ENCODE assay signal across 7 cellular contexts in genomic region chr11:65013130-65013691, GRCh38. TPM values are rescaled to one million over a fixed set of nuclear protein-coding genes. Genes with fewer than 3 reads are reported as not detected.
DNase-seq lines count a peak whose midpoint lies in the region; ATAC-seq, FAIRE-seq and TF ChIP-seq lines count a peak whose summit lies in the region.

No MANE protein-coding gene starts in this region.

- no peak for FAIRE-seq in GM12891 (lab: Jason Lieb, UNC)

- peak; percentile 93 for DNase-seq in GM12891 (ENCODE audit: insufficient read length, low spot score)
- DNase-seq in HT-29 (ENCODE audit: low spot score), result peak; percentile 94
- DNase-seq in T-cell, result peak in 18 of 34 experiments; percentile 81 to 92 (median 88)
- DNase-seq in astrocyte of the cerebellum (ENCODE audit: low read depth), result peak; percentile 52
- peak; percentile 38 for DNase-seq in iPS DF 4.7 (ENCODE audit: extremely low read depth, low spot score)
- no peak for DNase-seq in NCI-H748 treated with DMSO at 0.1 percent for 48 hours (lab: John Stamatoyannopoulos, UW)

- in situ Hi-C loops in astrocyte of the cerebellum (cut with HindIII; ENCODE audit: low sequenced_read_pairs), result no loop called here

- H3K9me3 Mint-ChIP-seq in T-cell, result no peaks in the 10 kb centered on the region

- no peaks in the 10 kb centered on the region for H3K9me3 ChIP-seq in skeletal muscle satellite cell (replicated peaks; ENCODE audit: low read length)

- CTCF ChIA-PET in T-cell (lab: Charles Lee), result interaction anchor here in 1 of 2 donors (0.6 kb wide), 2 partner anchors 72 to 89 kb away, joined by 3 read pairs; no protein-coding TSS in a partner anchor

- H3K27me3 ChIP-seq in skeletal muscle satellite cell (ENCODE audit: control insufficient read depth, insufficient read depth, low read length), result no peaks in the 10 kb centered on the region

- POLR2A ChIA-PET in T-cell (lab: Charles Lee), result interaction anchor here in 1 of 2 donors (0.7 kb wide), 1 partner anchor 109 kb away, joined by 5 read pairs; the partner anchor contains the start of genes FAU and MRPL49

- TF ChIP-seq POLR2A in GM12891 (IDR thresholded peaks at IDR 0.05; ENCODE audit: low read depth, low read length), result no peak

- peaks cover 8% of the 10 kb centered on the region for H3K4me1 ChIP-seq in skeletal muscle satellite cell (ENCODE audit: control insufficient read depth, insufficient read depth, low read length)

- peaks cover 5% of the 10 kb centered on the region for H3K36me3 Mint-ChIP-seq in T-cell

- peak overlapping the region; percentile 95 to 96 for H3K27ac Mint-ChIP-seq in T-cell

- peak overlapping the region; percentile 78 for H3K4me3 ChIP-seq in astrocyte of the cerebellum (ENCODE audit: low read depth, low read length)
- H3K4me3 ChIP-seq in skeletal muscle satellite cell (ENCODE audit: low read length), result peak overlapping the region; percentile 84

- peaks cover 22 to 32% (median 25%) of the 10 kb centered on the region in 3 donors for H3K4me1 Mint-ChIP-seq in T-cell

- peaks cover 6% of the 10 kb centered on the region for H3K36me3 ChIP-seq in skeletal muscle satellite cell (ENCODE audit: insufficient read depth, low read length)

- peak overlapping the region; percentile 96 for H3K9ac ChIP-seq in skeletal muscle satellite cell (ENCODE audit: low read depth, low read length)

- H3K27me3 Mint-ChIP-seq in T-cell, result no peaks in the 10 kb centered on the region

- peak; percentile 75 for TF ChIP-seq CTCF in astrocyte of the cerebellum (IDR thresholded peaks at IDR 0.05; ENCODE audit: low read depth, low read length, missing control alignments)

- peak overlapping the region; percentile 86 to 94 (median 88) for H3K4me3 Mint-ChIP-seq in T-cell

- peak overlapping the region; percentile 98 for H3K4me2 ChIP-seq in skeletal muscle satellite cell (ENCODE audit: low read length)

- no peak for ATAC-seq in T-cell (replicated peaks in 1 of 4)

TF ChIP-seq in GM12891, 5 proteins besides CTCF, POLR2A, EP300 and RAD21:
- TF ChIP-seq SPI1 (IDR thresholded peaks at IDR 0.05; ENCODE audit: low read depth, low read length) (no peak), PAX5 (IDR thresholded peaks at IDR 0.05; ENCODE audit: insufficient read depth, low read length, severe bottlenecking) (no peak), TAF1 (IDR thresholded peaks at IDR 0.05; ENCODE audit: low read depth, low read length) (no peak), POLR2AphosphoS5 (IDR thresholded peaks at IDR 0.05; ENCODE audit: low read depth, low read length) (no peak), POU2F2 (IDR thresholded peaks at IDR 0.05; ENCODE audit: low read depth, low read length) (no peak)

RNA-seq across cellular contexts. Expression of gene ARL2, which starts 0.7 kb away (rescaled TPM):
- 94.2 TPM for polyA plus RNA-seq in GM12891 (2012; ENCODE audit: low read depth, missing spikeins)
- total RNA-seq in HT-29 (2014; rRNA removed; shearing (Covaris generic)), result 103 and 104 TPM in 2 replicates
- total RNA-seq in T-cell, result 10 to 100 TPM; 19.7 to 44.3 (median 39.5) TPM
- 45.2 and 46.9 TPM in 2 replicates for total RNA-seq in skeletal muscle satellite cell (2012; rRNA removed)

RNA-seq across cellular contexts. Expression of gene SNX15, which starts 14.0 kb away (rescaled TPM):
- 11.5 TPM for polyA plus RNA-seq in GM12891 (2012; ENCODE audit: low read depth, missing spikeins)
- total RNA-seq in HT-29 (2014; rRNA removed; shearing (Covaris generic)), result 26.5 and 36.1 TPM in 2 replicates
- total RNA-seq in T-cell, result 10 to 100 TPM; 19.6 to 28.6 (median 25.4) TPM
- total RNA-seq in skeletal muscle satellite cell (2012; rRNA removed), result 7.9 and 9.6 TPM in 2 replicates

RNA-seq across cellular contexts. Expression of gene BATF2, which starts 16.4 kb away (rescaled TPM):
- polyA plus RNA-seq in GM12891 (2012; ENCODE audit: low read depth, missing spikeins), result 0.40 TPM
- total RNA-seq in HT-29 (2014; rRNA removed; shearing (Covaris generic)), result 1.6 and 2.5 TPM in 2 replicates
- total RNA-seq in T-cell, result under 1 TPM in 2 of 5 donors, not detected in 3; 0.09 to 0.26 TPM
- total RNA-seq in skeletal muscle satellite cell (2012; rRNA removed), result 0.66 and 1.3 TPM in 2 replicates

RNA-seq across cellular contexts. Expression of gene SAC3D1, which starts 27.8 kb away (rescaled TPM):
- polyA plus RNA-seq in GM12891 (2012; ENCODE audit: low read depth, missing spikeins), result 10.0 TPM
- 52.4 and 52.5 TPM in 2 replicates for total RNA-seq in HT-29 (2014; rRNA removed; shearing (Covaris generic))
- 10 to 100 TPM in 3 of 5 donors, 1 to 10 TPM in 2; 3.1 to 16.9 (median 14.5) TPM for total RNA-seq in T-cell
- total RNA-seq in skeletal muscle satellite cell (2012; rRNA removed), result 10.1 and 15.7 TPM in 2 replicates

RNA-seq across cellular contexts. Expression of gene MAJIN, which starts 41.3 kb away (rescaled TPM):
- not detected for polyA plus RNA-seq in GM12891 (2012; ENCODE audit: low read depth, missing spikeins)
- total RNA-seq in HT-29 (2014; rRNA removed; shearing (Covaris generic)), result not detected in 2 replicates
- total RNA-seq in T-cell, result 1 to 10 TPM in 1 of 5 donors, under 1 TPM in 3, not detected in 1; 0.44 to 1.8 (median 0.82) TPM
- not detected in 2 replicates for total RNA-seq in skeletal muscle satellite cell (2012; rRNA removed)
